Comparison of ENCODE assay signal across 7 cellular contexts in genomic region chr7:34581698-34582097, GRCh38.
DNase-seq lines count a peak whose midpoint lies in the region; ATAC-seq, FAIRE-seq and TF ChIP-seq lines count a peak whose summit lies in the region.
"Not testable (repeated sequence)": the region's sequence is repeated elsewhere in the genome, so short reads cannot be mapped to it uniquely, and the experiment has no call there.

No MANE protein-coding gene starts in this region.

- not testable (repeated sequence) for H3K4me1 ChIP-seq in foreskin keratinocyte

- not testable (repeated sequence) for H3K27ac ChIP-seq in RWPE1, epithelial cell of prostate, foreskin keratinocyte

- POLR2A ChIA-PET in RWPE1 (lab: Yijun Ruan, JAX; ENCODE audit: low non-redundant PET), result not testable (repeated sequence)

- H3K27me3 ChIP-seq in bronchial epithelial cell (ENCODE audit: control insufficient read depth, insufficient read depth, low read length); foreskin keratinocyte: not testable (repeated sequence)

- CTCF ChIA-PET in RWPE1 (lab: Yijun Ruan, JAX), result not testable (repeated sequence)

- peak; percentile 82 for ATAC-seq in foreskin keratinocyte

- FAIRE-seq in bronchial epithelial cell (lab: Jason Lieb, UNC), result not testable (repeated sequence)

- not testable (repeated sequence) for TF ChIP-seq CTCF in RWPE1 (conservative IDR thresholded peaks at IDR 0.05; ENCODE audit: low read depth); bronchial epithelial cell (IDR thresholded peaks at IDR 0.05; ENCODE audit: insufficient read depth, low read length, severe bottlenecking); foreskin keratinocyte (conservative IDR thresholded peaks at IDR 0.05)

- DNase-seq in ELR (ENCODE audit: low read depth) (peak; percentile 51), RKO (ENCODE audit: low spot score) (peak; percentile 72), RWPE1 (ENCODE audit: low spot score) (peak; percentile 19), amniotic epithelial cell (ENCODE audit: low read depth) (peak; percentile 5), bronchial epithelial cell (ENCODE audit: low read depth) (peak; percentile 68), epithelial cell of prostate (ENCODE audit: low read depth, low spot score) (peak; percentile 27), foreskin keratinocyte (peak; percentile 2 to 56)

- H3K36me3 ChIP-seq in bronchial epithelial cell (ENCODE audit: control insufficient read depth, insufficient read depth, low read length), result not testable (repeated sequence)

- not testable (repeated sequence) for H3K4me3 ChIP-seq in bronchial epithelial cell (ENCODE audit: low read depth, low read length)

Comparison
In these comparisons a context has a peak if more than half of its experiments do, and no peak if none do; other contexts are left out.
1. DNase-seq: peak in every context shown above with its lines; median percentile 72 in RKO; 68 in bronchial epithelial cell; 51 in ELR; 29 in foreskin keratinocyte; 27 in epithelial cell of prostate; 19 in RWPE1; 5 in amniotic epithelial cell.